ENCODE assay signal across 8 cellular contexts in genomic region chr12:76927170-76927784, GRCh38. TPM values are rescaled to one million over a fixed set of nuclear protein-coding genes. Genes with fewer than 3 reads are reported as not detected.
A peak's percentile ranks its signal among the peaks of the same experiment; 100 is the strongest.
DNase-seq lines count a peak whose midpoint lies in the region; TF ChIP-seq lines count a peak whose summit lies in the region.
"Had no signal": no experiment of that assay in that cellular context is flagged by ENCODE, and none has a peak within 500 bp of the region (broad histone marks: within the 10 kb centered on the region; RNA-seq: fewer than 3 reads in every experiment).

No MANE protein-coding gene starts in this region.

- no peaks in the 10 kb centered on the region for H3K4me1 Mint-ChIP-seq in activated CD4-positive, alpha-beta T cell treated with anti-CD3 and anti-CD28 coated beads, Interleukin-2, amount 10 ng/mL, durations not matched to agents 7 days and 5 days
- peaks cover 22% of the 10 kb centered on the region for H3K4me1 Mint-ChIP-seq in glutamatergic neuron (ENCODE audit: low read depth, unreplicated experiment)

- H3K4me3 Mint-ChIP-seq in activated CD4-positive, alpha-beta T cell treated with anti-CD3 and anti-CD28 coated beads, Interleukin-2, amount 10 ng/mL, durations not matched to agents 7 days and 5 days, result no peak overlapping the region
- peak overlapping the region; percentile 53 for H3K4me3 Mint-ChIP-seq in glutamatergic neuron (ENCODE audit: unreplicated experiment)

- POLR2A ChIA-PET in activated CD4-positive, alpha-beta T cell treated with anti-CD3 and anti-CD28 coated beads, Interleukin-2, amount 10 ng/mL, durations not matched to agents 7 days and 5 days (lab: Charles Lee), result no interaction called here

- TF ChIP-seq EP300 in stomach (IDR thresholded peaks at IDR 0.05), result no peak

- H3K27ac Mint-ChIP-seq in activated CD4-positive, alpha-beta T cell treated with anti-CD3 and anti-CD28 coated beads, Interleukin-2, amount 10 ng/mL, durations not matched to agents 7 days and 5 days, result no peak overlapping the region
- peak overlapping the region; percentile 96 for H3K27ac Mint-ChIP-seq in glutamatergic neuron (ENCODE audit: unreplicated experiment)

- no peak overlapping the region for H3K27ac ChIP-seq in stomach
- H3K27ac ChIP-seq: pancreas had no signal

- TF ChIP-seq CTCF in GM12873 (IDR thresholded peaks at IDR 0.05; ENCODE audit: insufficient read depth, low read depth, low read length, missing control alignments) (peak; percentile 64), glutamatergic neuron (IDR thresholded peaks at IDR 0.05; ENCODE audit: partially characterized antibody, unreplicated experiment) (peak; percentile 71), stomach (IDR thresholded peaks at IDR 0.05) (peak in 1 of 7 experiments; percentile 13)

- intact Hi-C loops in stomach (cut with DNase I; ENCODE audit: low total_unique reads), result no loop called here

- CTCF ChIA-PET in activated CD4-positive, alpha-beta T cell treated with anti-CD3 and anti-CD28 coated beads, Interleukin-2, amount 10 ng/mL, durations not matched to agents 7 days and 5 days (lab: Charles Lee), result no interaction called here

- WGBS in stomach, 5 donors, result 53 to 77% (median 59%) methylated on average over 2 of the region's 2 CpGs

- no peaks in the 10 kb centered on the region for H3K4me1 ChIP-seq in stomach
- H3K4me1 ChIP-seq: pancreas had no signal

- no peaks in the 10 kb centered on the region for H3K36me3 Mint-ChIP-seq in activated CD4-positive, alpha-beta T cell treated with anti-CD3 and anti-CD28 coated beads, Interleukin-2, amount 10 ng/mL, durations not matched to agents 7 days and 5 days (ENCODE audit: low read depth)
- H3K36me3 Mint-ChIP-seq in glutamatergic neuron (ENCODE audit: unreplicated experiment), result no peaks in the 10 kb centered on the region

- H3K9me3 ChIP-seq in stomach, result no peaks in the 10 kb centered on the region

- no peak for TF ChIP-seq POLR2A in stomach (IDR thresholded peaks at IDR 0.05)

- no peaks in the 10 kb centered on the region for H3K36me3 ChIP-seq in stomach
- H3K36me3 ChIP-seq: pancreas had no signal

- H3K9me3 Mint-ChIP-seq in activated CD4-positive, alpha-beta T cell treated with anti-CD3 and anti-CD28 coated beads, Interleukin-2, amount 10 ng/mL, durations not matched to agents 7 days and 5 days, result no peaks in the 10 kb centered on the region
- peaks cover 21% of the 10 kb centered on the region for H3K9me3 Mint-ChIP-seq in glutamatergic neuron (ENCODE audit: unreplicated experiment)

- H3K27me3 ChIP-seq in stomach, result no peaks in the 10 kb centered on the region
- H3K27me3 ChIP-seq: pancreas had no signal

- DNase-seq in HuH-7 (ENCODE audit: low spot score) (peak; percentile 40), glutamatergic neuron (peak; percentile 84), stomach (peak; percentile 28), middle frontal gyrus (ENCODE audit: extremely low spot score, low spot score) (no peak), NCI-H1105 treated with DMSO at 0.1 percent for 48 hours (lab: John Stamatoyannopoulos, UW) (no peak)
- DNase-seq in activated CD4-positive, alpha-beta T cell treated with anti-CD3 and anti-CD28 coated beads, Interleukin-2, amount 10 ng/mL, durations not matched to agents 7 days and 5 days, result peak; percentile 38
- DNase-seq: pancreas had no signal

- peaks cover 3% of the 10 kb centered on the region for H3K27me3 Mint-ChIP-seq in activated CD4-positive, alpha-beta T cell treated with anti-CD3 and anti-CD28 coated beads, Interleukin-2, amount 10 ng/mL, durations not matched to agents 7 days and 5 days
- peaks cover 7% of the 10 kb centered on the region for H3K27me3 Mint-ChIP-seq in glutamatergic neuron (ENCODE audit: unreplicated experiment)

- H3K4me3 ChIP-seq in stomach, result no peak overlapping the region
- H3K4me3 ChIP-seq: pancreas had no signal

RNA-seq across cellular contexts. Expression of gene CSRP2, which starts 48.5 kb away (rescaled TPM):
- under 1 TPM in 1 of 2 experiments, not detected in 1; 0.22 TPM for total RNA-seq in activated CD4-positive, alpha-beta T cell treated with anti-CD3 and anti-CD28 coated beads, Interleukin-2, amount 10 ng/mL, durations not matched to agents 7 days and 5 days
- 50.5 TPM for total RNA-seq in glutamatergic neuron (ENCODE audit: unreplicated experiment)
- total RNA-seq in stomach, result 10 to 100 TPM in 3 of 5 donors, 1 to 10 TPM in 1, not detected in 1; 6.4 to 50.9 (median 22.2) TPM
- 100 to 1,000 TPM in 1 of 3 donors, 10 to 100 TPM in 2; 32.7 to 162 (median 41.0) TPM for polyA plus RNA-seq in stomach

Comparison
In these comparisons a context has a peak if more than half of its experiments do, and no peak if none do; other contexts are left out.
1. DNase-seq: peak in HuH-7 (single experiment), activated CD4-positive, alpha-beta T cell treated with anti-CD3 and anti-CD28 coated beads, Interleukin-2, amount 10 ng/mL, durations not matched to agents 7 days and 5 days (single experiment), glutamatergic neuron (single experiment) and stomach (single experiment); none in middle frontal gyrus (single experiment) and NCI-H1105 treated with DMSO at 0.1 percent for 48 hours (single experiment).